In genomic region chr19:40442328-40443130, GRCh38 we compare ENCODE assay signal across 8 cellular contexts. TPM values are rescaled to one million over a fixed set of nuclear protein-coding genes. Genes with fewer than 3 reads are reported as not detected.
DNase-seq lines count a peak whose midpoint lies in the region; ATAC-seq and TF ChIP-seq lines count a peak whose summit lies in the region.

No MANE protein-coding gene starts in this region.

- H3K9me3 ChIP-seq in cardiac muscle cell (ENCODE audit: low read depth) (no peaks in the 10 kb centered on the region), lower lobe of right lung (no peaks in the 10 kb centered on the region), upper lobe of left lung (no peaks in the 10 kb centered on the region)

- no peaks in the 10 kb centered on the region for H3K27me3 ChIP-seq in cardiac muscle cell
- no peaks in the 10 kb centered on the region for H3K27me3 ChIP-seq in lower lobe of right lung (ENCODE audit: low read depth)
- H3K27me3 ChIP-seq in upper lobe of left lung: no peaks in the 10 kb centered on the region

- H3K4me3 ChIP-seq in cardiac muscle cell (peak overlapping the region; percentile 42), astrocyte of the cerebellum (ENCODE audit: low read depth, low read length) (peak overlapping the region; percentile 100), lower lobe of right lung (peak overlapping the region; percentile 63), upper lobe of left lung (peak overlapping the region; percentile 21 to 91 (median 72))

- intact Hi-C loops in Right ventricle myocardium superior (cut with DNase I) (loop anchor here (10.0 kb wide), 1 partner anchor 98 kb away; the partner anchor contains the start of genes C19orf47 and PLD3), lower lobe of right lung (cut with DNase I) (no loop called here)

- no peak for ATAC-seq in Right ventricle myocardium superior (ENCODE audit: poor library complexity)
- no peak for ATAC-seq in lower lobe of right lung
- ATAC-seq in upper lobe of left lung (ENCODE audit: low FRiP score in 2 of 2): no peak
- ATAC-seq in activated CD4-positive, CD25-positive, alpha-beta regulatory T cell treated with anti-CD3 and anti-CD28 coated beads, Interleukin-2, amount 50 U/mL, for 24 hours: no peak

- peak overlapping the region; percentile 81 for H3K27ac ChIP-seq in cardiac muscle cell
- H3K27ac ChIP-seq in lower lobe of right lung: peak overlapping the region; percentile 84
- H3K27ac ChIP-seq in upper lobe of left lung: peak overlapping the region; percentile 63 to 98 (median 82)

- DNase-seq in cardiac muscle cell (ENCODE audit: low read depth in 1 of 2, low spot score in 1 of 2) (no peak), Right ventricle myocardium superior (no peak), astrocyte of the cerebellum (ENCODE audit: low read depth) (no peak), lower lobe of right lung (no peak), upper lobe of left lung (no peak), DMS 273 treated with DMSO at 0.1 percent for 48 hours (lab: John Stamatoyannopoulos, UW) (no peak), cortex of kidney (lab: John Stamatoyannopoulos, UW) (no peak)

- in situ Hi-C loops in astrocyte of the cerebellum (cut with HindIII; ENCODE audit: low sequenced_read_pairs): loop anchor here (10.0 kb wide), 1 partner anchor 112 kb away; no protein-coding TSS in a partner anchor

- H3K4me1 ChIP-seq in cardiac muscle cell (ENCODE audit: low read depth) (peaks cover 11% of the 10 kb centered on the region), lower lobe of right lung (peaks cover 29% of the 10 kb centered on the region), upper lobe of left lung (peaks cover 16 to 38% (median 25%) of the 10 kb centered on the region in 4 donors)

- TF ChIP-seq CTCF in cardiac muscle cell (IDR thresholded peaks at IDR 0.05; ENCODE audit: low read depth, low read length): no peak
- TF ChIP-seq CTCF in astrocyte of the cerebellum (IDR thresholded peaks at IDR 0.05; ENCODE audit: low read depth, low read length, missing control alignments): no peak
- no peak for TF ChIP-seq CTCF in lower lobe of right lung (IDR thresholded peaks at IDR 0.05)
- no peak for TF ChIP-seq CTCF in upper lobe of left lung (IDR thresholded peaks at IDR 0.05)

- 20 to 28% methylated on average over 15 to 22 of the region's 22 CpGs for WGBS in upper lobe of left lung, 2 donors

- H3K36me3 ChIP-seq in cardiac muscle cell (peaks cover 20% of the 10 kb centered on the region), lower lobe of right lung (peaks cover 32% of the 10 kb centered on the region), upper lobe of left lung (peaks cover 14 to 28% (median 21%) of the 10 kb centered on the region in 4 donors)

- TF ChIP-seq EP300 in upper lobe of left lung (IDR thresholded peaks at IDR 0.05): no peak

- TF ChIP-seq POLR2A in upper lobe of left lung (IDR thresholded peaks at IDR 0.05): no peak

RNA-seq across cellular contexts. Expression of gene SERTAD3, which starts 1.6 kb away (rescaled TPM):
- total RNA-seq in cardiac muscle cell (44.4 and 58.6 TPM in 2 replicates), Right ventricle myocardium superior (22.7 TPM), lower lobe of right lung (30.7 TPM), upper lobe of left lung (10 to 100 TPM in 5 of 6 donors, 1 to 10 TPM in 1; 8.9 to 44.5 (median 21.9) TPM)
- polyA plus RNA-seq in cardiac muscle cell: 66.2 and 73.8 TPM in 2 replicates

RNA-seq across cellular contexts. Expression of gene SERTAD1, which starts 16.7 kb away (rescaled TPM):
- total RNA-seq in cardiac muscle cell (14.4 and 18.8 TPM in 2 replicates), Right ventricle myocardium superior (10.9 TPM), lower lobe of right lung (17.6 TPM), upper lobe of left lung (10 to 100 TPM in 4 of 6 donors, 1 to 10 TPM in 2; 2.1 to 37.5 (median 18.4) TPM)
- polyA plus RNA-seq in cardiac muscle cell: 18.2 and 19.5 TPM in 2 replicates

RNA-seq across cellular contexts. Expression of gene BLVRB, which starts 23.0 kb away (rescaled TPM):
- total RNA-seq in cardiac muscle cell (56.7 and 93.8 TPM in 2 replicates), Right ventricle myocardium superior (117 TPM), lower lobe of right lung (123 TPM), upper lobe of left lung (100 to 1,000 TPM in 5 of 6 donors, 10 to 100 TPM in 1; 77.5 to 379 (median 223) TPM)
- 61.5 and 77.0 TPM in 2 replicates for polyA plus RNA-seq in cardiac muscle cell

RNA-seq across cellular contexts. Expression of gene SPTBN4, which starts 24.3 kb away (rescaled TPM):
- 2.3 and 5.5 TPM in 2 replicates for total RNA-seq in cardiac muscle cell
- 0.32 and 4.6 TPM in 2 replicates for polyA plus RNA-seq in cardiac muscle cell
- total RNA-seq in Right ventricle myocardium superior: 4.5 TPM
- total RNA-seq in lower lobe of right lung: 0.53 TPM
- 1 to 10 TPM in 1 of 6 donors, under 1 TPM in 5; 0.33 to 8.4 (median 0.67) TPM for total RNA-seq in upper lobe of left lung

RNA-seq across cellular contexts. Expression of gene PRX, which starts 29.4 kb away (rescaled TPM):
- total RNA-seq in cardiac muscle cell (4.3 and 9.1 TPM in 2 replicates), Right ventricle myocardium superior (3.8 TPM), lower lobe of right lung (51.5 TPM), upper lobe of left lung (100 to 1,000 TPM in 1 of 6 donors, 10 to 100 TPM in 5; 30.1 to 146 (median 51.5) TPM)
- 2.3 and 4.1 TPM in 2 replicates for polyA plus RNA-seq in cardiac muscle cell

Comparison
In these comparisons a context has a peak if more than half of its experiments do, and no peak if none do; other contexts are left out.
1. H3K4me3 ChIP-seq: peak in every context shown above with its lines; median percentile 100 in astrocyte of the cerebellum; 72 in upper lobe of left lung; 63 in lower lobe of right lung; 42 in cardiac muscle cell.